12 cellular contexts compared by ENCODE assay signal in genomic region chr19:58511353-58512208, GRCh38. TPM values are rescaled to one million over a fixed set of nuclear protein-coding genes. Genes with fewer than 3 reads are reported as not detected.
DNase-seq lines count a peak whose midpoint lies in the region; ATAC-seq and TF ChIP-seq lines count a peak whose summit lies in the region.
"Had no signal": no experiment of that assay in that cellular context is flagged by ENCODE, and none has a peak within 500 bp of the region (broad histone marks: within the 10 kb centered on the region; RNA-seq: fewer than 3 reads in every experiment).

SLC27A5 (minus strand) TSS chr19:58511992; CDS start chr19:58511955, 37 bp downstream.

- peak within 1 kb of the TSS in 1 of 4 donors; percentile 65 for H3K27ac ChIP-seq in Peyer's patch
- H3K27ac ChIP-seq in trophoblast cell (ENCODE audit: low read depth, low read length) = no peak within 1 kb of the TSS
- H3K27ac ChIP-seq in SJCRH30 = no peak within 1 kb of the TSS
- H3K27ac ChIP-seq: PC-9 had no signal

- ATAC-seq in GM21381 (IDR thresholded peaks at IDR 0.05; ENCODE audit: unreplicated experiment) = no peak

- TF ChIP-seq CTCF in Peyer's patch (IDR thresholded peaks at IDR 0.05) = no peak

- TF ChIP-seq POLR2A in Peyer's patch (IDR thresholded peaks at IDR 0.05) = no peak

- H3K9me3 ChIP-seq in Peyer's patch (no peaks in the 10 kb centered on the region), endocrine pancreas (ENCODE audit: control insufficient read depth, low read length) (no peaks in the 10 kb centered on the region), trophoblast cell (ENCODE audit: insufficient read depth, low read depth, low read length) (no peaks in the 10 kb centered on the region), SJCRH30 (replicated peaks) (no peaks in the 10 kb centered on the region)

- no peak within 1 kb of the TSS for H2AFZ ChIP-seq in trophoblast cell (ENCODE audit: insufficient read depth, low read length, poor library complexity)
- H2AFZ ChIP-seq: PC-9 had no signal

- no peak within 1 kb of the TSS for H3K4me2 ChIP-seq in trophoblast cell (ENCODE audit: low read length)
- H3K4me2 ChIP-seq: PC-9 had no signal

- H3K4me3 ChIP-seq in Peyer's patch = no peak within 1 kb of the TSS
- no peak within 1 kb of the TSS for H3K4me3 ChIP-seq in endocrine pancreas (ENCODE audit: control insufficient read depth, insufficient read depth, low read length)
- peak within 1 kb of the TSS; percentile 21 for H3K4me3 ChIP-seq in trophoblast cell (ENCODE audit: low read depth, low read length)
- H3K4me3 ChIP-seq in SJCRH30 = no peak within 1 kb of the TSS
- H3K4me3 ChIP-seq: PC-9 had no signal

- peak; percentile 42 for DNase-seq in DMS53 (lab: John Stamatoyannopoulos, UW)
- no peak for DNase-seq in DMS53 treated with DMSO at 0.1 percent for 48 hours (lab: John Stamatoyannopoulos, UW; ENCODE audit: unreplicated experiment)
- DNase-seq in Peyer's patch = peak in 2 of 3 donors; percentile 65 to 70
- DNase-seq in trophoblast cell = no peak
- DNase-seq in SJCRH30 = no peak
- DNase-seq in iPS-NIHi11 (ENCODE audit: low spot score) = no peak
- DNase-seq: activated naive CD4-positive, alpha-beta T cell treated with anti-CD3 and anti-CD28 coated beads, Interleukin-2, amount 10 ng/mL, durations not matched to agents 7 days and 5 days; dermis blood vessel endothelial cell; NCI-H187; PC-9 had no signal

- peaks cover 0 to 10% (median 0%) of the 10 kb centered on the region in 3 donors for H3K36me3 ChIP-seq in Peyer's patch
- H3K36me3 ChIP-seq in endocrine pancreas (ENCODE audit: control insufficient read depth, insufficient read depth, low read length) = no peaks in the 10 kb centered on the region
- H3K36me3 ChIP-seq in trophoblast cell (ENCODE audit: control insufficient read depth in 1 of 2, insufficient read depth in 2 of 2, low read length in 2 of 2) = peaks cover 17 to 19% of the 10 kb centered on the region in 2 experiments
- no peaks in the 10 kb centered on the region; the same call in 1 of the 2 replicates for H3K36me3 ChIP-seq in SJCRH30

- no peak within 1 kb of the TSS for H4K12ac ChIP-seq in trophoblast cell (ENCODE audit: low read depth, low read length)

- H2BK120ac ChIP-seq in trophoblast cell (ENCODE audit: insufficient read depth, low read length, poor library complexity) = no peak within 1 kb of the TSS

- no peak within 1 kb of the TSS for H2AK5ac ChIP-seq in trophoblast cell (ENCODE audit: low read length)

- H3K4me1 ChIP-seq in Peyer's patch = peaks cover 0 to 25% (median 0%) of the 10 kb centered on the region in 4 donors
- H3K4me1 ChIP-seq in endocrine pancreas (ENCODE audit: control insufficient read depth, insufficient read depth, low read length) = no peaks in the 10 kb centered on the region
- H3K4me1 ChIP-seq in trophoblast cell (ENCODE audit: control insufficient read depth in 1 of 2, insufficient read depth in 2 of 2, low read length in 2 of 2) = peaks cover 5 to 7% of the 10 kb centered on the region in 2 experiments
- no peaks in the 10 kb centered on the region for H3K4me1 ChIP-seq in SJCRH30

- H2BK5ac ChIP-seq in trophoblast cell (ENCODE audit: low read depth, low read length, poor library complexity) = no peak within 1 kb of the TSS

- H3K79me2 ChIP-seq in trophoblast cell (ENCODE audit: control insufficient read depth, insufficient read depth, low read length, poor library complexity) = peaks cover 4% of the 10 kb centered on the region

- H3K27me3 ChIP-seq in Peyer's patch = no peaks in the 10 kb centered on the region
- H3K27me3 ChIP-seq in endocrine pancreas (ENCODE audit: control insufficient read depth, insufficient read depth, low read length) = no peaks in the 10 kb centered on the region
- H3K27me3 ChIP-seq in trophoblast cell (ENCODE audit: insufficient read depth, low read length) = no peaks in the 10 kb centered on the region
- no peaks in the 10 kb centered on the region for H3K27me3 ChIP-seq in SJCRH30

- peak within 1 kb of the TSS; percentile 14 for H3K9ac ChIP-seq in endocrine pancreas (ENCODE audit: control insufficient read depth, insufficient read depth, low read length)
- H3K9ac ChIP-seq in trophoblast cell (ENCODE audit: low read length) = no peak within 1 kb of the TSS

- no peak within 1 kb of the TSS for H2BK12ac ChIP-seq in trophoblast cell (ENCODE audit: low read length)

- no peak within 1 kb of the TSS for H3K23ac ChIP-seq in trophoblast cell (ENCODE audit: low read length)

- H4K8ac ChIP-seq in trophoblast cell (ENCODE audit: low read depth, low read length) = no peak within 1 kb of the TSS

- no CpG with 5 or more reads among the region's 25 CpGs for WGBS in trophoblast cell (ENCODE audit: extremely low coverage, insufficient coverage, insufficient read length)

- peaks cover 2% of the 10 kb centered on the region for H3K79me1 ChIP-seq in trophoblast cell (ENCODE audit: low read length)

- no peak within 1 kb of the TSS for H3K14ac ChIP-seq in trophoblast cell (ENCODE audit: low read length)

- H4K91ac ChIP-seq in trophoblast cell (ENCODE audit: low read depth, low read length) = no peak within 1 kb of the TSS

- no peak within 1 kb of the TSS for H3K18ac ChIP-seq in trophoblast cell (ENCODE audit: low read length)

- no peak within 1 kb of the TSS for H3K4ac ChIP-seq in trophoblast cell (ENCODE audit: low read depth, low read length)

RNA-seq across cellular contexts. Expression of gene SLC27A5, which starts in this region (rescaled TPM):
- 1 to 10 TPM in 3 of 4 donors, under 1 TPM in 1; 0.88 to 6.3 (median 2.3) TPM for total RNA-seq in Peyer's patch
- 4.0 and 4.6 TPM in 2 replicates for polyA plus RNA-seq in trophoblast cell (2013)
- total RNA-seq in SJCRH30 (2014; rRNA removed; shearing (Covaris generic)) = 0.89 and 1.0 TPM in 2 replicates

Comparison
In these comparisons a context has a peak if more than half of its experiments do, and no peak if none do; other contexts are left out.
1. DNase-seq: peak in DMS53 (single experiment) and Peyer's patch (2 of 3); none in DMS53 treated with DMSO at 0.1 percent for 48 hours (single experiment), trophoblast cell (0 of 2), SJCRH30 (0 of 2) and iPS-NIHi11 (single experiment).